In genomic region chr7:156014201-156014600, GRCh38 we compare ENCODE assay signal across 20 cellular contexts.
DNase-seq lines count a peak whose midpoint lies in the region; ATAC-seq and TF ChIP-seq lines count a peak whose summit lies in the region.
"Had no signal": no experiment of that assay in that cellular context is flagged by ENCODE, and none has a peak within 500 bp of the region (broad histone marks: within the 10 kb centered on the region; RNA-seq: fewer than 3 reads in every experiment).

No MANE protein-coding gene starts in this region.

- TF ChIP-seq CTCF in activated CD8-positive, alpha-beta T cell treated with anti-CD3 and anti-CD28 coated beads for 36 hours (IDR thresholded peaks at IDR 0.05) = no peak
- no peak for TF ChIP-seq CTCF in Caco-2 (IDR thresholded peaks at IDR 0.05; ENCODE audit: insufficient read depth in 1 of 2, low read depth in 1 of 2, low read length in 1 of 2, severe bottlenecking in 1 of 2, unreplicated experiment in 1 of 2)

- H3K4me3 ChIP-seq in Caco-2 (ENCODE audit: low read depth, low read length) = no peak overlapping the region
- H3K4me3 ChIP-seq: GM23248, K562 had no signal

- peaks cover 5% of the 10 kb centered on the region for H3K4me1 Mint-ChIP-seq in activated CD8-positive, alpha-beta T cell treated with anti-CD3 and anti-CD28 coated beads for 36 hours (ENCODE audit: low read depth)
- peaks cover 12% of the 10 kb centered on the region for H3K4me1 Mint-ChIP-seq in stimulated activated naive CD8-positive, alpha-beta T cell treated with anti-CD3 and anti-CD28 coated beads, Interleukin-15, amount 100 ng/mL, for 72 hours
- no peaks in the 10 kb centered on the region for H3K4me1 Mint-ChIP-seq in Caco-2 (ENCODE audit: low read depth, unreplicated experiment)
- H3K4me1 Mint-ChIP-seq: B cell; CD4-positive, alpha-beta memory T cell had no signal

- intact Hi-C loops in activated CD8-positive, alpha-beta T cell treated with anti-CD3 and anti-CD28 coated beads for 36 hours (cut with micrococcal nuclease) = no loop called here
- intact Hi-C loops in Caco-2 (cut with micrococcal nuclease; ENCODE audit: unreplicated experiment) = no loop called here

- H3K9me3 ChIP-seq in Caco-2 = no peaks in the 10 kb centered on the region; the same call in 1 of the 2 replicates

- POLR2A ChIA-PET in activated CD8-positive, alpha-beta T cell treated with anti-CD3 and anti-CD28 coated beads for 36 hours (lab: Charles Lee) = no interaction called here
- POLR2A ChIA-PET in Caco-2 (lab: Charles Lee) = no interaction called here

- H3K4me3 Mint-ChIP-seq in activated CD8-positive, alpha-beta T cell treated with anti-CD3 and anti-CD28 coated beads for 36 hours = no peak overlapping the region
- H3K4me3 Mint-ChIP-seq in stimulated activated naive CD8-positive, alpha-beta T cell treated with anti-CD3 and anti-CD28 coated beads, Interleukin-15, amount 100 ng/mL, for 72 hours = no peak overlapping the region
- no peak overlapping the region for H3K4me3 Mint-ChIP-seq in Caco-2 (ENCODE audit: unreplicated experiment)
- H3K4me3 Mint-ChIP-seq: B cell; CD4-positive, alpha-beta memory T cell had no signal

- H3K36me3 Mint-ChIP-seq in activated naive CD4-positive, alpha-beta T cell treated with anti-CD3 and anti-CD28 coated beads, Interleukin-2, amount 50 U/mL, for 72 hours = peaks cover 0 to 13% of the 10 kb centered on the region in 2 donors
- peaks cover 7% of the 10 kb centered on the region for H3K36me3 Mint-ChIP-seq in activated CD8-positive, alpha-beta T cell treated with anti-CD3 and anti-CD28 coated beads for 36 hours (ENCODE audit: low read depth)
- no peaks in the 10 kb centered on the region for H3K36me3 Mint-ChIP-seq in Caco-2 (ENCODE audit: insufficient read depth, unreplicated experiment)
- H3K36me3 Mint-ChIP-seq: CD4-positive, alpha-beta memory T cell had no signal

- H3K4me1 ChIP-seq in Caco-2 = no peaks in the 10 kb centered on the region

- BruUV-seq in Caco-2 (replicated peaks; lab: Mats Ljungman, UMichigan) = no TSS peak

- CTCF ChIA-PET in activated CD8-positive, alpha-beta T cell treated with anti-CD3 and anti-CD28 coated beads for 36 hours (lab: Charles Lee) = no interaction called here
- CTCF ChIA-PET in Caco-2 (lab: Charles Lee) = no interaction called here

- H3K27me3 Mint-ChIP-seq in activated CD8-positive, alpha-beta T cell treated with anti-CD3 and anti-CD28 coated beads for 36 hours = peaks cover 2% of the 10 kb centered on the region
- no peaks in the 10 kb centered on the region for H3K27me3 Mint-ChIP-seq in stimulated activated naive CD8-positive, alpha-beta T cell treated with anti-CD3 and anti-CD28 coated beads, Interleukin-15, amount 100 ng/mL, for 72 hours
- H3K27me3 Mint-ChIP-seq in Caco-2 (ENCODE audit: insufficient read depth, unreplicated experiment) = peaks cover 3% of the 10 kb centered on the region

- no peaks in the 10 kb centered on the region for H3K27me3 ChIP-seq in Caco-2 (replicated peaks; ENCODE audit: control insufficient read depth, insufficient read depth, low read length)

- no peak overlapping the region for H3K27ac Mint-ChIP-seq in activated naive CD4-positive, alpha-beta T cell treated with anti-CD3 and anti-CD28 coated beads, Interleukin-2, amount 50 U/mL, for 72 hours
- H3K27ac Mint-ChIP-seq in activated CD8-positive, alpha-beta T cell treated with anti-CD3 and anti-CD28 coated beads for 36 hours = no peak overlapping the region
- peak overlapping the region in 1 of 2 donors; percentile 74 for H3K27ac Mint-ChIP-seq in stimulated activated naive CD8-positive, alpha-beta T cell treated with anti-CD3 and anti-CD28 coated beads, Interleukin-15, amount 100 ng/mL, for 72 hours
- H3K27ac Mint-ChIP-seq in Caco-2 (ENCODE audit: unreplicated experiment) = no peak overlapping the region
- H3K27ac Mint-ChIP-seq: B cell; CD4-positive, alpha-beta memory T cell had no signal

- H3K36me3 ChIP-seq in Caco-2 (ENCODE audit: control insufficient read depth, insufficient read depth, low read length) = no peaks in the 10 kb centered on the region

- ATAC-seq in activated naive CD4-positive, alpha-beta T cell treated with anti-CD3 and anti-CD28 coated beads, Interleukin-2, amount 50 U/mL, for 72 hours = peak; percentile 39 to 76
- peak; percentile 76 for ATAC-seq in GM21576 (IDR thresholded peaks at IDR 0.05; ENCODE audit: unreplicated experiment)
- ATAC-seq in activated CD8-positive, alpha-beta T cell treated with anti-CD3 and anti-CD28 coated beads for 36 hours = peak; percentile 85
- peak; percentile 84 for ATAC-seq in stimulated activated naive CD8-positive, alpha-beta T cell treated with anti-CD3 and anti-CD28 coated beads, Interleukin-15, amount 100 ng/mL, for 72 hours
- ATAC-seq: K562 had no signal

- peaks cover 20 to 25% of the 10 kb centered on the region in 2 donors for H3K9me3 Mint-ChIP-seq in activated naive CD4-positive, alpha-beta T cell treated with anti-CD3 and anti-CD28 coated beads, Interleukin-2, amount 50 U/mL, for 72 hours
- H3K9me3 Mint-ChIP-seq in activated CD8-positive, alpha-beta T cell treated with anti-CD3 and anti-CD28 coated beads for 36 hours = peaks cover 16% of the 10 kb centered on the region
- peaks cover 21 to 23% of the 10 kb centered on the region in 2 donors for H3K9me3 Mint-ChIP-seq in stimulated activated naive CD8-positive, alpha-beta T cell treated with anti-CD3 and anti-CD28 coated beads, Interleukin-15, amount 100 ng/mL, for 72 hours
- H3K9me3 Mint-ChIP-seq in Caco-2 (ENCODE audit: unreplicated experiment) = peaks cover 21% of the 10 kb centered on the region

- no peak for DNase-seq in activated naive CD4-positive, alpha-beta T cell treated with anti-CD3 and anti-CD28 coated beads, Interleukin-2, amount 50 U/mL, for 72 hours (ENCODE audit: low spot score in 2 of 2)
- no peak for DNase-seq in activated naive CD4-positive, alpha-beta T cell (lab: John Stamatoyannopoulos, UW)
- peak; percentile 31 for DNase-seq in activated CD8-positive, alpha-beta T cell treated with anti-CD3 and anti-CD28 coated beads for 36 hours
- peak in 1 of 2 donors; percentile 14 for DNase-seq in stimulated activated naive CD8-positive, alpha-beta T cell treated with anti-CD3 and anti-CD28 coated beads, Interleukin-15, amount 100 ng/mL, for 72 hours
- no peak for DNase-seq in anterior cingulate cortex (lab: John Stamatoyannopoulos, UW)
- no peak for DNase-seq in Caco-2
- no peak for DNase-seq in pons (ENCODE audit: low spot score)
- DNase-seq: ACHN; CD4-positive, alpha-beta memory T cell; DND-41; GDM1; GM23248; NCI-H1092; NCI-H1694; NCI-H2107; NCI-H226; NCI-H69 had no signal
